In genomic region chr1:243280571-243281129, GRCh38 we compare ENCODE assay signal across 17 cellular contexts.
"Had no signal": no experiment of that assay in that cellular context is flagged by ENCODE, and none has a peak within 500 bp of the region (broad histone marks: within the 10 kb centered on the region; RNA-seq: fewer than 3 reads in every experiment).

No MANE protein-coding gene starts in this region.

- ATAC-seq: activated CD8-positive, alpha-beta T cell treated with anti-CD3 and anti-CD28 coated beads for 36 hours; naive thymus-derived CD8-positive, alpha-beta T cell had no signal

- H3K4me3 Mint-ChIP-seq: activated CD8-positive, alpha-beta T cell treated with anti-CD3 and anti-CD28 coated beads for 36 hours; activated T-helper 1 cell treated with anti-CD3 and anti-CD28 coated beads, Interleukin-12 subunit alpha, Interleukin-12 subunit beta, Interleukin-2, Interleukin-4 antibody, amounts not matched to agents 30 ng/mL and 10 ng/mL and 1 ng/mL, durations not matched to agents 14 hours and 24 hours and 36 hours; memory B cell; naive thymus-derived CD8-positive, alpha-beta T cell had no signal

- H3K9me3 Mint-ChIP-seq: activated CD8-positive, alpha-beta T cell treated with anti-CD3 and anti-CD28 coated beads for 36 hours had no signal

- H3K27me3 Mint-ChIP-seq: activated CD8-positive, alpha-beta T cell treated with anti-CD3 and anti-CD28 coated beads for 36 hours; memory B cell; naive thymus-derived CD8-positive, alpha-beta T cell had no signal

- H3K27ac Mint-ChIP-seq: activated CD8-positive, alpha-beta T cell treated with anti-CD3 and anti-CD28 coated beads for 36 hours; activated T-helper 1 cell treated with anti-CD3 and anti-CD28 coated beads, Interleukin-12 subunit alpha, Interleukin-12 subunit beta, Interleukin-2, Interleukin-4 antibody, amounts not matched to agents 30 ng/mL and 10 ng/mL and 1 ng/mL, durations not matched to agents 14 hours and 24 hours and 36 hours; memory B cell had no signal

- DNase-seq: activated CD4-positive, alpha-beta T cell treated with anti-CD3 and anti-CD28 coated beads for 4 hours; activated CD8-positive, alpha-beta T cell treated with anti-CD3 and anti-CD28 coated beads for 36 hours; hippocampal formation; kidney; left ventricle myocardium inferior; naive thymus-derived CD8-positive, alpha-beta T cell; stimulated activated CD4-positive, alpha-beta T cell treated with anti-CD3 and anti-CD28 coated beads, Interleukin-4, amount 100 ng/mL, for 4 hours; stimulated activated CD8-positive, alpha-beta memory T cell treated with anti-CD3 and anti-CD28 coated beads, Interleukin-4, amount 100 ng/mL, for 48 hours; stomach; T-helper 1 cell; T1000; testis; upper lobe of left lung had no signal

- H3K27ac ChIP-seq: cardiac muscle cell, left ventricle myocardium inferior, parathyroid adenoma, stomach, testis, upper lobe of left lung had no signal
